ENCODE assay signal across 15 cellular contexts in genomic region chr16:29911676-29912010, GRCh38. TPM values are rescaled to one million over a fixed set of nuclear protein-coding genes. Genes with fewer than 3 reads are reported as not detected.
"Had no signal": no experiment of that assay in that cellular context is flagged by ENCODE, and none has a peak within 500 bp of the region (broad histone marks: within the 10 kb centered on the region; RNA-seq: fewer than 3 reads in every experiment).

No MANE protein-coding gene starts in this region.

- H3K27ac ChIP-seq: colonic mucosa, left lung, prostate gland, thoracic aorta had no signal

- DNase-seq: activated CD4-positive, alpha-beta T cell treated with anti-CD3 and anti-CD28 coated beads, Interleukin-2, amount 10 ng/mL, durations not matched to agents 24 days and 14 days; activated CD4-positive, CD25-positive, alpha-beta regulatory T cell; activated CD8-positive, alpha-beta memory T cell treated with anti-CD3 and anti-CD28 coated beads, Interleukin-2, amount 50 U/mL, for 4 hours; activated CD8-positive, alpha-beta T cell treated with anti-CD3 and anti-CD28 coated beads, Interleukin-2, amount 10 ng/mL, durations not matched to agents 7 days and 5 days; activated effector memory CD4-positive, alpha-beta T cell treated with anti-CD3 and anti-CD28 coated beads, Interleukin-2, amount 50 U/mL, for 16 hours; activated T-cell treated with anti-CD3 and anti-CD28 coated beads, Interleukin-2, amount 50 U/mL, for 48 hours; amniotic stem cell; caudate nucleus; colonic mucosa; left lung; stimulated activated CD4-positive, alpha-beta T cell treated with anti-CD3 and anti-CD28 coated beads, Interleukin-12 subunit alpha, Interleukin-12 subunit beta, amount 100 ng/mL, for 4 hours; stimulated activated CD4-positive, alpha-beta T cell treated with anti-CD3 and anti-CD28 coated beads, Interleukin-2, amount 100 ng/mL, for 24 hours had no signal

- H3K9me3 ChIP-seq: colonic mucosa, left lung, prostate gland, thoracic aorta had no signal

- H3K36me3 ChIP-seq: colonic mucosa, prostate gland had no signal

- H3K4me1 ChIP-seq: colonic mucosa, left lung, prostate gland had no signal

- H3K4me3 ChIP-seq: colonic mucosa, left lung, prostate gland, thoracic aorta had no signal

- H3K27me3 ChIP-seq: colonic mucosa, left lung had no signal

- FAIRE-seq: islet of Langerhans had no signal

- ATAC-seq: activated CD8-positive, alpha-beta T cell treated with anti-CD3 and anti-CD28 coated beads, Interleukin-2, amount 10 ng/mL, durations not matched to agents 7 days and 5 days; left lung had no signal

RNA-seq across cellular contexts. Expression of gene SEZ6L2, which starts 12.3 kb away (rescaled TPM):
- total RNA-seq: activated CD8-positive, alpha-beta T cell treated with anti-CD3 and anti-CD28 coated beads, Interleukin-2, amount 10 ng/mL, durations not matched to agents 7 days and 5 days had no signal
